ENCODE assay signal across 27 cellular contexts in the genomic region with DNA sequence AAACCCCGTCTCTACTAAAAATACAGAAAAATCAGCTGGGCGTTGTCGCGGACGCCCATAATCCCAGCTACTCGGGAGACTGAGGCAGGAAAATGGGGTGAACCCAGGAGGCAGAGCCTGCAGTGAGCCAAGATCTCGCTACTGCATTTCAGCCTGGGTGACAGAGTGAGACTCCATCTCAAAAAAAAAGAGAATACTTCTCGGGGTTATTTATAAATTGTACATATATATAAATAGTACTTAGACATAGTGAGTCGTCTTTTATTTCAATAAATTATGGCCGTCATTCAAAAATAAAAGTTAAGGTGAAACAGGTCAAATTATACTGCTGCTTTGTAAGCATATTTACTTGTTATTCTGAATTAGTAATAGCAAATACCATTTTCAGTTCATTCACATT.
"Had no signal": no experiment of that assay in that cellular context is flagged by ENCODE, and none has a peak within 500 bp of the region (broad histone marks: within the 10 kb centered on the region; RNA-seq: fewer than 3 reads in every experiment).

No MANE protein-coding gene starts in this region.

- FAIRE-seq: colon had no signal

- ATAC-seq: esophagus mucosa, gastroesophageal sphincter, heart right ventricle, left colon, left lobe of liver, left ventricle myocardium superior, lower lobe of right lung, mucosa of descending colon had no signal

- H3K27me3 ChIP-seq: dorsolateral prefrontal cortex, esophagus squamous epithelium, gastroesophageal sphincter, heart right ventricle had no signal

- H3K4me3 ChIP-seq: dorsolateral prefrontal cortex, esophagus squamous epithelium, gastroesophageal sphincter, heart right ventricle, lower lobe of right lung, mucosa of descending colon had no signal

- H3K9me3 ChIP-seq: esophagus squamous epithelium, gastroesophageal sphincter, heart right ventricle, lower lobe of right lung, mucosa of descending colon had no signal

- H3K27ac ChIP-seq: epithelial cell of prostate, esophagus squamous epithelium, gastroesophageal sphincter, heart right ventricle, lower lobe of right lung had no signal

- DNase-seq: cortex of kidney; dermis blood vessel endothelial cell; dorsolateral prefrontal cortex; effector CD4-positive, alpha-beta T cell; effector memory CD4-positive, alpha-beta T cell; erythroblast; esophagus squamous epithelium; foreskin fibroblast; foreskin melanocyte; glutamatergic neuron; head of caudate nucleus; heart right ventricle; hippocampal formation; islet precursor cell; kidney; kidney glomerular epithelial cell; left colon; left ventricle myocardium superior; lower lobe of right lung; mesenchymal stem cell; mucosa of descending colon; naive B cell had no signal
